ENCODE assay signal across 1 cellular context in the genomic region with DNA sequence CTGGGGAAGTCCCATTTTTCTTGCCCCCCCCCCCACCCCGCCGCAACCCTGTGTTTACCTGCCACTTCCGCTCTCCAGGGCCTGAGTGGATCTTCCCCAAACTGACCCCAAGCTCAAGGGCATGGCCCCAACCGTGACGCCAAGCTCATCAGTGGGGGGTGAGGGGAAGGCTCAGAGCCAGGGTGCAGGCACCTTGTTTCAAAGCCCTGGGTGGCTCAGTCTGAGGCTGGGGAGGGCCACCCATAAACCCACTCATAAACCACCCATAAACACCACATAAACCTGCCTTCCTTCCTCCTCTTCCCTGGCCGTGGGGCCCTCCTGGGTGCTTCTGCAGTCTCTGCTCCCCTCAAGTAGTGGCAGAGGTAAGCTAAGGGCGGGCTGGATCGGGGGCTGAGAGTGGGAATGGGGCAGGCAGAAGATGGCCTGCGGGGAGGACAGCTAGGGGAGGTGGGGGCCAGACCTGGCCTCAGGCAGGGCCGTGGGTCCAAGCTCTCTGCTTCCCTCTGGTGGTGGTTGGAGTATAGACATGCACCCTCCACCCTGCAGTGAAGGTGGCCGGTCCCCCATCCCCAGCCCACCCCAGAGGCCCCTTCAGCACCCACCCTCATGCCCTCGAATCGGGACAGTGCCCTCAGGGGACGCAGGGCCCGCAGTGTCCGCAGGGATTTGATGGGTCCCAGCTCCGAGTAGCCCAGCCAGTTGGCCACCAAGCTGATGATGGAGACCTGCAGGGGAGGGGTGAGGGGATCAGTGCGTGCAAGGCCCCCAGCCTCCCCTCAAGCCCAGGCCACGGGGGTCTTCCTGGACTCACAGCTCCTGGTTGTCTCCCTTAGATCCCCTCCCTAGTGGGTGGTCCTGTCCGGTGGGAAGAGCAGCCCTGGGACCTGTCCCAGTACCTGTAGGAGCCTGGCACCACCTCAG.
TF ChIP-seq lines count a peak whose summit lies in the region.

No MANE protein-coding gene starts in this region.

TF ChIP-seq in GM23338, 12 proteins besides CTCF, POLR2A, EP300 and RAD21 (continued from another document):
- TF ChIP-seq ZNF462 (CRISPR knock-in tag; IDR thresholded peaks at IDR 0.05), result no peak
- no peak for TF ChIP-seq ZNF114 (CRISPR knock-in tag; IDR thresholded peaks at IDR 0.05)
- TF ChIP-seq NANOG (IDR thresholded peaks at IDR 0.05; ENCODE audit: borderline replicate concordance), result no peak
- TF ChIP-seq EZH2 (IDR thresholded peaks at IDR 0.05; ENCODE audit: low read depth, unreplicated experiment), result no peak
- TF ChIP-seq, protein P1, sequence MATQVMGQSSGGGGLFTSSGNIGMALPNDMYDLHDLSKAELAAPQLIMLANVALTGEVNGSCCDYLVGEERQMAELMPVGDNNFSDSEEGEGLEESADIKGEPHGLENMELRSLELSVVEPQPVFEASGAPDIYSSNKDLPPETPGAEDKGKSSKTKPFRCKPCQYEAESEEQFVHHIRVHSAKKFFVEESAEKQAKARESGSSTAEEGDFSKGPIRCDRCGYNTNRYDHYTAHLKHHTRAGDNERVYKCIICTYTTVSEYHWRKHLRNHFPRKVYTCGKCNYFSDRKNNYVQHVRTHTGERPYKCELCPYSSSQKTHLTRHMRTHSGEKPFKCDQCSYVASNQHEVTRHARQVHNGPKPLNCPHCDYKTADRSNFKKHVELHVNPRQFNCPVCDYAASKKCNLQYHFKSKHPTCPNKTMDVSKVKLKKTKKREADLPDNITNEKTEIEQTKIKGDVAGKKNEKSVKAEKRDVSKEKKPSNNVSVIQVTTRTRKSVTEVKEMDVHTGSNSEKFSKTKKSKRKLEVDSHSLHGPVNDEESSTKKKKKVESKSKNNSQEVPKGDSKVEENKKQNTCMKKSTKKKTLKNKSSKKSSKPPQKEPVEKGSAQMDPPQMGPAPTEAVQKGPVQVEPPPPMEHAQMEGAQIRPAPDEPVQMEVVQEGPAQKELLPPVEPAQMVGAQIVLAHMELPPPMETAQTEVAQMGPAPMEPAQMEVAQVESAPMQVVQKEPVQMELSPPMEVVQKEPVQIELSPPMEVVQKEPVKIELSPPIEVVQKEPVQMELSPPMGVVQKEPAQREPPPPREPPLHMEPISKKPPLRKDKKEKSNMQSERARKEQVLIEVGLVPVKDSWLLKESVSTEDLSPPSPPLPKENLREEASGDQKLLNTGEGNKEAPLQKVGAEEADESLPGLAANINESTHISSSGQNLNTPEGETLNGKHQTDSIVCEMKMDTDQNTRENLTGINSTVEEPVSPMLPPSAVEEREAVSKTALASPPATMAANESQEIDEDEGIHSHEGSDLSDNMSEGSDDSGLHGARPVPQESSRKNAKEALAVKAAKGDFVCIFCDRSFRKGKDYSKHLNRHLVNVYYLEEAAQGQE (IDR thresholded peaks at IDR 0.05; ENCODE audit: unreplicated experiment), result no peak
- no peak for TF ChIP-seq ZNF331 (CRISPR knock-in tag; IDR thresholded peaks at IDR 0.05; ENCODE audit: low read depth)
